In the genomic region with DNA sequence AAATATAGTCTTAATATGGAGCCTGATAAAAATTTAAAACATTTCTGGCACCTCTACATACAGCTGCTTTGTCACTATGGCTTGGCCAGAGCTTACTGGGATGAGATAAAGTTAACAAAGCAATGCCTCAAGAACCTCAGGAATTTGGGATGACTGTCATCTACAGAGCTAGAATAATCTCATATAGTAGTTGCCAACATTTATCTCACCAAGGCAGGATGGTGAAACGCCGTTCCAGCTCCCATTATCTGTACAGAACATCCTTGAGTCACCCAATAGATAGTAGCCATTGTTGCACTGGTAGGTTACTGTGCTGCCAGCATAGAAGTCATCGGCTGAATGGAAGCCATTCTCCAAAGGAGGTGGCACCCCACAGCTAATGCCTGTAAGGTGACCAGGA, we compare ENCODE assay signal across 1 cellular context.
TF ChIP-seq lines count a peak whose summit lies in the region.

No MANE protein-coding gene starts in this region.

TF ChIP-seq in K562, 482 proteins besides CTCF, POLR2A, EP300 and RAD21 (continued from another document and continues in another):
- TF ChIP-seq, protein P1, sequence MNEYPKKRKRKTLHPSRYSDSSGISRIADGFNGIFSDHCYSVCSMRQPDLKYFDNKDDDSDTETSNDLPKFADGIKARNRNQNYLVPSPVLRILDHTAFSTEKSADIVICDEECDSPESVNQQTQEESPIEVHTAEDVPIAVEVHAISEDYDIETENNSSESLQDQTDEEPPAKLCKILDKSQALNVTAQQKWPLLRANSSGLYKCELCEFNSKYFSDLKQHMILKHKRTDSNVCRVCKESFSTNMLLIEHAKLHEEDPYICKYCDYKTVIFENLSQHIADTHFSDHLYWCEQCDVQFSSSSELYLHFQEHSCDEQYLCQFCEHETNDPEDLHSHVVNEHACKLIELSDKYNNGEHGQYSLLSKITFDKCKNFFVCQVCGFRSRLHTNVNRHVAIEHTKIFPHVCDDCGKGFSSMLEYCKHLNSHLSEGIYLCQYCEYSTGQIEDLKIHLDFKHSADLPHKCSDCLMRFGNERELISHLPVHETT (CRISPR knock-in tag; conservative IDR thresholded peaks at IDR 0.05 in 1 of 2, IDR thresholded peaks at IDR 0.05 in 1 of 2): no peak
- TF ChIP-seq TSHZ1 (CRISPR knock-in tag; IDR thresholded peaks at IDR 0.05) (no peak), DPF2 (IDR thresholded peaks at IDR 0.05) (0 out of 2 replicates have a peak, but pooled peaks have one; percentile 23), CCAR2 (IDR thresholded peaks at IDR 0.05; ENCODE audit: low read depth, low read length) (no peak), GABPA (tag; conservative IDR thresholded peaks at IDR 0.05; ENCODE audit: low read depth) (no peak), HMG20A (CRISPR knock-in tag; conservative IDR thresholded peaks at IDR 0.05) (no peak), CBFA2T3 (IDR thresholded peaks at IDR 0.05) (peak; percentile 90), ZNF512 (tag; IDR thresholded peaks at IDR 0.05) (no peak), TEAD1 (CRISPR knock-in tag; IDR thresholded peaks at IDR 0.05) (peak in 1 of 2 experiments; percentile 88; a peak in 2 of 4 replicates), ARID3B (CRISPR knock-in tag; IDR thresholded peaks at IDR 0.05; ENCODE audit: borderline replicate concordance) (no peak), ZNF511 (CRISPR knock-in tag; IDR thresholded peaks at IDR 0.05) (no peak), NRF1 (conservative IDR thresholded peaks at IDR 0.05 in 1 of 2, IDR thresholded peaks at IDR 0.05 in 1 of 2) (no peak), IFI16 (CRISPR knock-in tag; IDR thresholded peaks at IDR 0.05) (no peak), MCM5 (IDR thresholded peaks at IDR 0.05; ENCODE audit: low read depth) (no peak), LCOR (CRISPR knock-in tag; IDR thresholded peaks at IDR 0.05) (no peak), TCF7 (IDR thresholded peaks at IDR 0.05; ENCODE audit: borderline replicate concordance) (no peak), LARP7 (IDR thresholded peaks at IDR 0.05) (no peak), BCL6 (CRISPR knock-in tag; IDR thresholded peaks at IDR 0.05) (no peak), RNF219 (CRISPR knock-in tag; IDR thresholded peaks at IDR 0.05) (no peak)
- TF ChIP-seq, protein P2, sequence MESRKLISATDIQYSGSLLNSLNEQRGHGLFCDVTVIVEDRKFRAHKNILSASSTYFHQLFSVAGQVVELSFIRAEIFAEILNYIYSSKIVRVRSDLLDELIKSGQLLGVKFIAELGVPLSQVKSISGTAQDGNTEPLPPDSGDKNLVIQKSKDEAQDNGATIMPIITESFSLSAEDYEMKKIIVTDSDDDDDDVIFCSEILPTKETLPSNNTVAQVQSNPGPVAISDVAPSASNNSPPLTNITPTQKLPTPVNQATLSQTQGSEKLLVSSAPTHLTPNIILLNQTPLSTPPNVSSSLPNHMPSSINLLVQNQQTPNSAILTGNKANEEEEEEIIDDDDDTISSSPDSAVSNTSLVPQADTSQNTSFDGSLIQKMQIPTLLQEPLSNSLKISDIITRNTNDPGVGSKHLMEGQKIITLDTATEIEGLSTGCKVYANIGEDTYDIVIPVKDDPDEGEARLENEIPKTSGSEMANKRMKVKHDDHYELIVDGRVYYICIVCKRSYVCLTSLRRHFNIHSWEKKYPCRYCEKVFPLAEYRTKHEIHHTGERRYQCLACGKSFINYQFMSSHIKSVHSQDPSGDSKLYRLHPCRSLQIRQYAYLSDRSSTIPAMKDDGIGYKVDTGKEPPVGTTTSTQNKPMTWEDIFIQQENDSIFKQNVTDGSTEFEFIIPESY (CRISPR knock-in tag; IDR thresholded peaks at IDR 0.05): no peak
- TF ChIP-seq, protein P3, sequence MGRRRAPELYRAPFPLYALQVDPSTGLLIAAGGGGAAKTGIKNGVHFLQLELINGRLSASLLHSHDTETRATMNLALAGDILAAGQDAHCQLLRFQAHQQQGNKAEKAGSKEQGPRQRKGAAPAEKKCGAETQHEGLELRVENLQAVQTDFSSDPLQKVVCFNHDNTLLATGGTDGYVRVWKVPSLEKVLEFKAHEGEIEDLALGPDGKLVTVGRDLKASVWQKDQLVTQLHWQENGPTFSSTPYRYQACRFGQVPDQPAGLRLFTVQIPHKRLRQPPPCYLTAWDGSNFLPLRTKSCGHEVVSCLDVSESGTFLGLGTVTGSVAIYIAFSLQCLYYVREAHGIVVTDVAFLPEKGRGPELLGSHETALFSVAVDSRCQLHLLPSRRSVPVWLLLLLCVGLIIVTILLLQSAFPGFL (CRISPR knock-in tag; IDR thresholded peaks at IDR 0.05): no peak
- TF ChIP-seq, protein P4, sequence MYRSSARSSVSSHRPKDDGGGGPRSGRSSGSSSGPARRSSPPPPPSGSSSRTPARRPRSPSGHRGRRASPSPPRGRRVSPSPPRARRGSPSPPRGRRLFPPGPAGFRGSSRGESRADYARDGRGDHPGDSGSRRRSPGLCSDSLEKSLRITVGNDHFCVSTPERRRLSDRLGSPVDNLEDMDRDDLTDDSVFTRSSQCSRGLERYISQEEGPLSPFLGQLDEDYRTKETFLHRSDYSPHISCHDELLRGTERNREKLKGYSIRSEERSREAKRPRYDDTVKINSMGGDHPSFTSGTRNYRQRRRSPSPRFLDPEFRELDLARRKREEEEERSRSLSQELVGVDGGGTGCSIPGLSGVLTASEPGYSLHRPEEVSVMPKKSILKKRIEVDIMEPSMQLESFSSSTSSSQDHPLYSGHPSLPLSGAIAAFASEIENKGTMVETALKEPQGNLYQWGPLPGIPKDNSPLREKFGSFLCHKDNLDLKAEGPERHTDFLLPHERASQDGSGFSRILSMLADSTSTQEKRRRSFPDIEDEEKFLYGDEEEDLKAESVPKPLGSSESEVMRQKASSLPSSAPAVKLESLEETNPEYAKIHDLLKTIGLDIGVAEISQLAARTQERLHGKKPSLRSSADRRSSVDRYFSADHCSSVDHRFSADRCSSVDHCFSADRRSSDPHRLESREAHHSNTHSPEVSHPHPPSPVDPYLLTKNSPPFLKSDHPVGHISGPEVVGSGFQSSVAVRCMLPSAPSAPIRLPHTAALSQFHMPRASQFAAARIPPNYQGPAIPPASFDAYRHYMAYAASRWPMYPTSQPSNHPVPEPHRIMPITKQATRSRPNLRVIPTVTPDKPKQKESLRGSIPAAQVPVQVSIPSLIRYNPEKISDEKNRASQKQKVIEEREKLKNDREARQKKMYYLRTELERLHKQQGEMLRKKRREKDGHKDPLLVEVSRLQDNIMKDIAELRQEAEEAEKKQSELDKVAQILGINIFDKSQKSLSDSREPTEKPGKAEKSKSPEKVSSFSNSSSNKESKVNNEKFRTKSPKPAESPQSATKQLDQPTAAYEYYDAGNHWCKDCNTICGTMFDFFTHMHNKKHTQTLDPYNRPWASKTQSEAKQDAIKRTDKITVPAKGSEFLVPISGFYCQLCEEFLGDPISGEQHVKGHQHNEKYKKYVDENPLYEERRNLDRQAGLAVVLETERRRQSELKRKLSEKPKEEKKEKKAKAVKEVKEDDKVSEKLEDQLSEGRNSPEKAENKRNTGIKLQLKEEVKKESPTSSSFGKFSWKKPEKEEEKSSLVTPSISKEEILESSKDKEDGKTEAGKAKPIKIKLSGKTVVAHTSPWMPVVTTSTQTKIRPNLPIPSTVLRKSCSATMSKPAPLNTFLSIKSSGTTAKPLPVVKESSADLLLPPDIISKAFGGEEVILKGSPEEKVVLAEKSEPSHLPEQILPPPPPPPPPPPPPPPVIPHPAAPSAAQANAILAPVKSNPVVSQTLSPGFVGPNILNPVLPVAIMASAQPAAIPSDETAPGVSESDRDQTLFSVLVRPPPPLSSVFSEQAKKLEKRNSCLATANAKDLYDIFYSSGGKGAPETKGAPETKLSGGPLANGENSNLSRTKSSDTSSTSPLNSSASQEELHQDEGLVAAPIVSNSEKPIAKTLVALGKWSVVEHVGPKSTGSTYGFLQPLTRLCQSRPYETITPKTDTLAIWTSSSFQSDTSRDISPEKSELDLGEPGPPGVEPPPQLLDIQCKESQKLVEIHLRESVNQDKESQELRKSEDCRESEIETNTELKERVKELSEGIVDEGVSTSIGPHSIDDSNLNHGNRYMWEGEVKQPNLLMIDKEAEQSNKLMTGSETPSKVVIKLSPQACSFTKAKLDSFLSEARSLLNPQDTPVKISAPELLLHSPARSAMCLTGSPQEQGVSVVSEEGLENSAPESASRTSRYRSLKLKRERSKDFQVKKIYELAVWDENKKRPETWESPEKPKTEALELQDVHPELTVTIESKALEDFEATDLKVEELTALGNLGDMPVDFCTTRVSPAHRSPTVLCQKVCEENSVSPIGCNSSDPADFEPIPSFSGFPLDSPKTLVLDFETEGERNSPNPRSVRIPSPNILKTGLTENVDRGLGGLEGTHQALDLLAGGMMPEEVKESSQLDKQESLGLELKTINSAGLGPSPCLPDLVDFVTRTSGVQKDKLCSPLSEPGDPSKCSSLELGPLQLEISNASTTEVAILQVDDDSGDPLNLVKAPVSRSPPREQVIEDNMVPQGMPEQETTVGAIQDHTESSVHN (IDR thresholded peaks at IDR 0.05; ENCODE audit: borderline replicate concordance in 1 of 2, low read depth in 1 of 2): no peak
- TF ChIP-seq, protein P5, sequence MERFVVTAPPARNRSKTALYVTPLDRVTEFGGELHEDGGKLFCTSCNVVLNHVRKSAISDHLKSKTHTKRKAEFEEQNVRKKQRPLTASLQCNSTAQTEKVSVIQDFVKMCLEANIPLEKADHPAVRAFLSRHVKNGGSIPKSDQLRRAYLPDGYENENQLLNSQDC (CRISPR knock-in tag; IDR thresholded peaks at IDR 0.05): no peak
- TF ChIP-seq, protein P6, sequence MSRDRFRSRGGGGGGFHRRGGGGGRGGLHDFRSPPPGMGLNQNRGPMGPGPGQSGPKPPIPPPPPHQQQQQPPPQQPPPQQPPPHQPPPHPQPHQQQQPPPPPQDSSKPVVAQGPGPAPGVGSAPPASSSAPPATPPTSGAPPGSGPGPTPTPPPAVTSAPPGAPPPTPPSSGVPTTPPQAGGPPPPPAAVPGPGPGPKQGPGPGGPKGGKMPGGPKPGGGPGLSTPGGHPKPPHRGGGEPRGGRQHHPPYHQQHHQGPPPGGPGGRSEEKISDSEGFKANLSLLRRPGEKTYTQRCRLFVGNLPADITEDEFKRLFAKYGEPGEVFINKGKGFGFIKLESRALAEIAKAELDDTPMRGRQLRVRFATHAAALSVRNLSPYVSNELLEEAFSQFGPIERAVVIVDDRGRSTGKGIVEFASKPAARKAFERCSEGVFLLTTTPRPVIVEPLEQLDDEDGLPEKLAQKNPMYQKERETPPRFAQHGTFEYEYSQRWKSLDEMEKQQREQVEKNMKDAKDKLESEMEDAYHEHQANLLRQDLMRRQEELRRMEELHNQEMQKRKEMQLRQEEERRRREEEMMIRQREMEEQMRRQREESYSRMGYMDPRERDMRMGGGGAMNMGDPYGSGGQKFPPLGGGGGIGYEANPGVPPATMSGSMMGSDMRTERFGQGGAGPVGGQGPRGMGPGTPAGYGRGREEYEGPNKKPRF (IDR thresholded peaks at IDR 0.05; ENCODE audit: low read depth, low read length): no peak
